Comparison of ENCODE assay signal across 8 cellular contexts in genomic region chr16:10944249-10945064, GRCh38. TPM values are rescaled to one million over a fixed set of nuclear protein-coding genes. Genes with fewer than 3 reads are reported as not detected.
DNase-seq lines count a peak whose midpoint lies in the region; ATAC-seq and TF ChIP-seq lines count a peak whose summit lies in the region.

Gene CLEC16A (plus strand): TSS chr16:10944564. CDS start chr16:10944718, 154 bp downstream.

- no peaks in the 10 kb centered on the region for H3K27me3 ChIP-seq in mononuclear cell (ENCODE audit: insufficient read depth, low read length)

- no peak for TF ChIP-seq CTCF in epithelial cell of esophagus (IDR thresholded peaks at IDR 0.05; ENCODE audit: insufficient read depth, low read depth, low read length, missing control alignments)

- peak; percentile 35; the same call in 1 of the 2 replicates for TF ChIP-seq EP300 in Ishikawa (IDR thresholded peaks at IDR 0.05; ENCODE audit: borderline replicate concordance)

- peaks cover 80% of the 10 kb centered on the region for H3K4me1 ChIP-seq in mononuclear cell (ENCODE audit: insufficient read depth, low read length)

- peak within 1 kb of the TSS; percentile 88 for H3K4me3 ChIP-seq in epithelial cell of esophagus (ENCODE audit: low read length)
- H3K4me3 ChIP-seq in mononuclear cell (ENCODE audit: low read length), result peak within 1 kb of the TSS; percentile 73

- no peaks in the 10 kb centered on the region for H3K9me3 ChIP-seq in mononuclear cell (ENCODE audit: low read depth, low read length)

- no peak for TF ChIP-seq RAD21 in Ishikawa (IDR thresholded peaks at IDR 0.05; ENCODE audit: low read depth)

- peak; percentile 94 for DNase-seq in DMS153 (lab: John Stamatoyannopoulos, UW)
- peak; percentile 44 for DNase-seq in OCI-M2 (lab: John Stamatoyannopoulos, UW; ENCODE audit: unreplicated experiment)
- peak; percentile 95 for DNase-seq in activated T-cell treated with anti-CD3 and anti-CD28 coated beads for 24 hours (ENCODE audit: low read depth)
- peak; percentile 98 for DNase-seq in epithelial cell of esophagus (ENCODE audit: low read depth)
- DNase-seq in stimulated activated CD8-positive, alpha-beta memory T cell treated with anti-CD3 and anti-CD28 coated beads, Interleukin-2, amount 100 ng/mL, for 48 hours (ENCODE audit: low read depth in 2 of 2), result peak; percentile 92 to 93

- ATAC-seq in GM21576 (IDR thresholded peaks at IDR 0.05; ENCODE audit: unreplicated experiment), result peak; percentile 57

TF ChIP-seq in Ishikawa, 13 proteins besides CTCF, POLR2A, EP300 and RAD21:
- TF ChIP-seq TAF1 (IDR thresholded peaks at IDR 0.05; ENCODE audit: low read depth), result peak; percentile 93
- no peak; the same call in 1 of the 2 replicates for TF ChIP-seq EGR1 (IDR thresholded peaks at IDR 0.05)
- TF ChIP-seq, protein P1, sequence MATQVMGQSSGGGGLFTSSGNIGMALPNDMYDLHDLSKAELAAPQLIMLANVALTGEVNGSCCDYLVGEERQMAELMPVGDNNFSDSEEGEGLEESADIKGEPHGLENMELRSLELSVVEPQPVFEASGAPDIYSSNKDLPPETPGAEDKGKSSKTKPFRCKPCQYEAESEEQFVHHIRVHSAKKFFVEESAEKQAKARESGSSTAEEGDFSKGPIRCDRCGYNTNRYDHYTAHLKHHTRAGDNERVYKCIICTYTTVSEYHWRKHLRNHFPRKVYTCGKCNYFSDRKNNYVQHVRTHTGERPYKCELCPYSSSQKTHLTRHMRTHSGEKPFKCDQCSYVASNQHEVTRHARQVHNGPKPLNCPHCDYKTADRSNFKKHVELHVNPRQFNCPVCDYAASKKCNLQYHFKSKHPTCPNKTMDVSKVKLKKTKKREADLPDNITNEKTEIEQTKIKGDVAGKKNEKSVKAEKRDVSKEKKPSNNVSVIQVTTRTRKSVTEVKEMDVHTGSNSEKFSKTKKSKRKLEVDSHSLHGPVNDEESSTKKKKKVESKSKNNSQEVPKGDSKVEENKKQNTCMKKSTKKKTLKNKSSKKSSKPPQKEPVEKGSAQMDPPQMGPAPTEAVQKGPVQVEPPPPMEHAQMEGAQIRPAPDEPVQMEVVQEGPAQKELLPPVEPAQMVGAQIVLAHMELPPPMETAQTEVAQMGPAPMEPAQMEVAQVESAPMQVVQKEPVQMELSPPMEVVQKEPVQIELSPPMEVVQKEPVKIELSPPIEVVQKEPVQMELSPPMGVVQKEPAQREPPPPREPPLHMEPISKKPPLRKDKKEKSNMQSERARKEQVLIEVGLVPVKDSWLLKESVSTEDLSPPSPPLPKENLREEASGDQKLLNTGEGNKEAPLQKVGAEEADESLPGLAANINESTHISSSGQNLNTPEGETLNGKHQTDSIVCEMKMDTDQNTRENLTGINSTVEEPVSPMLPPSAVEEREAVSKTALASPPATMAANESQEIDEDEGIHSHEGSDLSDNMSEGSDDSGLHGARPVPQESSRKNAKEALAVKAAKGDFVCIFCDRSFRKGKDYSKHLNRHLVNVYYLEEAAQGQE (IDR thresholded peaks at IDR 0.05; ENCODE audit: low read depth), result no peak
- TF ChIP-seq YY1 (IDR thresholded peaks at IDR 0.05; ENCODE audit: low read depth), result peak; percentile 85
- TF ChIP-seq TCF12 (IDR thresholded peaks at IDR 0.05; ENCODE audit: low read depth), result peak; percentile 60
- peak; percentile 46; the same call in 1 of the 2 replicates for TF ChIP-seq TEAD4 (IDR thresholded peaks at IDR 0.05)
- TF ChIP-seq, protein P2, sequence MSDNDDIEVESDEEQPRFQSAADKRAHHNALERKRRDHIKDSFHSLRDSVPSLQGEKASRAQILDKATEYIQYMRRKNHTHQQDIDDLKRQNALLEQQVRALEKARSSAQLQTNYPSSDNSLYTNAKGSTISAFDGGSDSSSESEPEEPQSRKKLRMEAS (IDR thresholded peaks at IDR 0.05), result peak; percentile 41; the same call in 1 of the 2 replicates
- TF ChIP-seq NFIC (IDR thresholded peaks at IDR 0.05), result peak; percentile 42
- no peak for TF ChIP-seq CEBPB (IDR thresholded peaks at IDR 0.05)
- TF ChIP-seq CREB1 (IDR thresholded peaks at IDR 0.05; ENCODE audit: low read depth), result peak; percentile 56; the same call in 1 of the 2 replicates

RNA-seq across cellular contexts. Expression of gene CLEC16A, which starts in this region (rescaled TPM):
- total RNA-seq in mononuclear cell, result 26.9 TPM

Comparison
In these comparisons a context has a peak if more than half of its experiments do, and no peak if none do; other contexts are left out.
1. Peak in every context shown above with its lines: DNase-seq, ATAC-seq and H3K4me3 ChIP-seq.
2. DNase-seq: peak in every context shown above with its lines; median percentile 98 in epithelial cell of esophagus; 95 in activated T-cell treated with anti-CD3 and anti-CD28 coated beads for 24 hours; 94 in DMS153; 92 in stimulated activated CD8-positive, alpha-beta memory T cell treated with anti-CD3 and anti-CD28 coated beads, Interleukin-2, amount 100 ng/mL, for 48 hours; 44 in OCI-M2.